Comparison of ENCODE assay signal across 8 cellular contexts in genomic region chr9:100098887-100099721, GRCh38. TPM values are rescaled to one million over a fixed set of nuclear protein-coding genes. Genes with fewer than 3 reads are reported as not detected.
DNase-seq lines count a peak whose midpoint lies in the region; ATAC-seq and TF ChIP-seq lines count a peak whose summit lies in the region.

Gene ERP44, minus strand, starts transcription at chr9:100099000. Its CDS starts 160 bp downstream, at chr9:100098840.
Gene INVS, plus strand, starts transcription at chr9:100099243. Its CDS starts 5,279 bp downstream, at chr9:100104522.

- intact Hi-C loops in mammary epithelial cell (cut with micrococcal nuclease): loop anchor here (2.0 kb wide), 3 partner anchors 70 to 278 kb away; partner anchors contain the start of gene NR4A3

- in situ Hi-C loops in ACHN (cut with HindIII; ENCODE audit: low pct_ligation_motif_present, low pct_unique_long_range_greater_than_20kb, low sequenced_read_pairs) (no loop called here), mammary epithelial cell (cut with MboI; ENCODE audit: low sequenced_read_pairs in 2 of 2) (no loop called here)

- H3K4me1 ChIP-seq in mammary epithelial cell (ENCODE audit: insufficient read depth, low read length): peaks cover 8% of the 10 kb centered on the region
- peaks cover 8% of the 10 kb centered on the region for H3K4me1 ChIP-seq in iPS-20b (ENCODE audit: insufficient read depth, low read length)

- CTCF ChIA-PET in mammary epithelial cell (lab: Charles Lee; ENCODE audit: low non-redundant PET): no interaction called here

- H4K20me1 ChIP-seq in mammary epithelial cell (ENCODE audit: insufficient read depth, low read length): no peaks in the 10 kb centered on the region

- H2AFZ ChIP-seq in mammary epithelial cell (ENCODE audit: low read depth, low read length): peak within 1 kb of the TSS; percentile 100

- H3K27ac ChIP-seq in WERI-Rb-1: peak within 1 kb of the TSS; percentile 87
- peak within 1 kb of the TSS; percentile 68 for H3K27ac ChIP-seq in mammary epithelial cell (ENCODE audit: insufficient read depth, low read depth, low read length)
- peak within 1 kb of the TSS; percentile 25 for H3K27ac ChIP-seq in iPS-20b (ENCODE audit: low read length)
- H3K27ac ChIP-seq in skin epidermis: peak within 1 kb of the TSS; percentile 56 to 94 (median 88)

- ATAC-seq in GM18873 (IDR thresholded peaks at IDR 0.05; ENCODE audit: low FRiP score, unreplicated experiment) (peak; percentile 98), HG03139 (IDR thresholded peaks at IDR 0.05; ENCODE audit: unreplicated experiment) (peak; percentile 98)

- H3K9ac ChIP-seq in mammary epithelial cell (ENCODE audit: insufficient read depth, low read length) (peak within 1 kb of the TSS; percentile 90), iPS-20b (ENCODE audit: low read depth, low read length) (peak within 1 kb of the TSS; percentile 80)

- TF ChIP-seq CTCF in WERI-Rb-1 (IDR thresholded peaks at IDR 0.05; ENCODE audit: low read depth, low read length): no peak
- no peak for TF ChIP-seq CTCF in mammary epithelial cell (conservative IDR thresholded peaks at IDR 0.05 in 1 of 2, IDR thresholded peaks at IDR 0.05 in 1 of 2; ENCODE audit: extremely low read depth in 1 of 2, insufficient read depth in 1 of 2, low read depth in 1 of 2, low read length in 2 of 2)

- peaks cover 58% of the 10 kb centered on the region for H3K79me2 ChIP-seq in mammary epithelial cell (ENCODE audit: insufficient read depth, low read length)

- H3K9me3 ChIP-seq in WERI-Rb-1 (ENCODE audit: severe bottlenecking): no peaks in the 10 kb centered on the region
- H3K9me3 ChIP-seq in mammary epithelial cell (replicated peaks; ENCODE audit: insufficient read depth, low read length): no peaks in the 10 kb centered on the region
- H3K9me3 ChIP-seq in iPS-20b (ENCODE audit: insufficient read depth, low read depth, low read length): no peaks in the 10 kb centered on the region

- H3K4me2 ChIP-seq in mammary epithelial cell (ENCODE audit: insufficient read depth, low read depth, low read length): peak within 1 kb of the TSS; percentile 96

- H3K27me3 ChIP-seq in WERI-Rb-1 (ENCODE audit: insufficient read depth, low read depth, severe bottlenecking) (no peaks in the 10 kb centered on the region), mammary epithelial cell (ENCODE audit: insufficient read depth, low read length) (no peaks in the 10 kb centered on the region), iPS-20b (ENCODE audit: insufficient read depth, low read length) (no peaks in the 10 kb centered on the region)

- dilution Hi-C loops in mammary epithelial cell (cut with HindIII; ENCODE audit: low sequenced_read_pairs): no loop called here

- H3K36me3 ChIP-seq in WERI-Rb-1 (no peaks in the 10 kb centered on the region), mammary epithelial cell (ENCODE audit: insufficient read depth, low read length) (no peaks in the 10 kb centered on the region), iPS-20b (ENCODE audit: insufficient read depth, low read depth, low read length) (no peaks in the 10 kb centered on the region)

- no TSS peak for BruUV-seq in mammary epithelial cell (replicated peaks; lab: Mats Ljungman, UMichigan)

- WGBS in mammary epithelial cell (ENCODE audit: low coverage, missing lambda C conversion rate): under 1% methylated on average over 18 of the region's 54 CpGs

- peak within 1 kb of the TSS; percentile 87 for H3K4me3 ChIP-seq in WERI-Rb-1 (ENCODE audit: low read depth, low read length)
- peak within 1 kb of the TSS; percentile 77 to 95 (median 86) for H3K4me3 ChIP-seq in mammary epithelial cell (replicated peaks in 1 of 3; ENCODE audit: insufficient read depth in 1 of 3, low read depth in 2 of 3, low read length in 3 of 3)
- H3K4me3 ChIP-seq in iPS-20b (ENCODE audit: low read length): peak within 1 kb of the TSS; percentile 100
- H3K4me3 ChIP-seq in skin epidermis: peak within 1 kb of the TSS; percentile 59 to 96 (median 85)

- DNase-seq in ACHN (peak; percentile 99), NCI-H2227 (lab: John Stamatoyannopoulos, UW; ENCODE audit: unreplicated experiment) (peak; percentile 97), WERI-Rb-1 (peak; percentile 100), mammary epithelial cell (peak; percentile 99)

RNA-seq across cellular contexts. Expression of gene ERP44, which starts in this region (rescaled TPM):
- 10 to 100 TPM; 11.0 to 16.9 TPM for total RNA-seq in mammary epithelial cell
- 8.2 TPM for polyA plus RNA-seq in mammary epithelial cell
- polyA minus RNA-seq in mammary epithelial cell: 10.1 TPM

RNA-seq across cellular contexts. Expression of gene INVS, which starts in this region (rescaled TPM):
- 10 to 100 TPM; 21.0 to 22.8 TPM for total RNA-seq in mammary epithelial cell
- 9.7 TPM for polyA plus RNA-seq in mammary epithelial cell
- 33.1 TPM for polyA minus RNA-seq in mammary epithelial cell

Comparison
In these comparisons a context has a peak if more than half of its experiments do, and no peak if none do; other contexts are left out.
1. Peak in every context shown above with its lines: DNase-seq, ATAC-seq, H3K4me3 ChIP-seq and H3K27ac ChIP-seq.
2. H3K27ac ChIP-seq: peak in every context shown above with its lines; median percentile 88 in skin epidermis; 87 in WERI-Rb-1; 68 in mammary epithelial cell; 25 in iPS-20b.